27 cellular contexts compared by ENCODE assay signal in genomic region chr6:97014595-97014994, GRCh38.
"Had no signal": no experiment of that assay in that cellular context is flagged by ENCODE, and none has a peak within 500 bp of the region (broad histone marks: within the 10 kb centered on the region; RNA-seq: fewer than 3 reads in every experiment).

No MANE protein-coding gene starts in this region.

- H3K4me3 ChIP-seq: neural progenitor cell, ovary, psoas muscle, right lobe of liver, sigmoid colon, smooth muscle cell, spleen, testis, tibial artery, transverse colon, upper lobe of right lung, uterus had no signal

- H3K79me2 ChIP-seq: parathyroid adenoma had no signal

- DNase-seq: naive thymus-derived CD4-positive, alpha-beta T cell; natural killer cell; occipital lobe; ovary; posterior cingulate gyrus; psoas muscle; right cardiac atrium; right lobe of liver; sigmoid colon; spleen; stimulated activated CD4-positive, alpha-beta T cell treated with anti-CD3 and anti-CD28 coated beads, Interleukin-12 subunit alpha, Interleukin-12 subunit beta, amount 100 ng/mL, for 4 hours; stimulated activated CD4-positive, alpha-beta T cell treated with anti-CD3 and anti-CD28 coated beads, Interleukin-1b, Interleukin-23, amount 100 ng/mL, for 48 hours; stimulated activated CD4-positive, alpha-beta T cell treated with anti-CD3 and anti-CD28 coated beads, Interleukin-4, amount 100 ng/mL, for 1 hour; stimulated activated CD4-positive, alpha-beta T cell treated with anti-CD3 and anti-CD28 coated beads, Interleukin-4, amount 100 ng/mL, for 4 hours; stimulated activated CD8-positive, alpha-beta memory T cell treated with anti-CD3 and anti-CD28 coated beads, Interleukin-4, amount 100 ng/mL, for 48 hours; stimulated activated naive CD4-positive, alpha-beta T cell; stimulated activated naive CD8-positive, alpha-beta T cell treated with anti-CD3 and anti-CD28 coated beads, Interleukin-15, amount 100 ng/mL, for 72 hours; stimulated activated naive CD8-positive, alpha-beta T cell treated with anti-CD3 and anti-CD28 coated beads, Interleukin-15, Interleukin-2, amounts not matched to agents 100 U/mL and 50 U/mL, for 24 hours; testis; tibial artery; transverse colon; upper lobe of right lung; uterus had no signal

- H3K4me1 ChIP-seq: neural progenitor cell, psoas muscle, right lobe of liver, sigmoid colon, spleen, testis, tibial artery, transverse colon, upper lobe of right lung, uterus had no signal

- H3K36me3 ChIP-seq: neural progenitor cell, ovary, right lobe of liver, sigmoid colon, spleen, tibial artery, transverse colon, upper lobe of right lung, uterus had no signal

- H3K27ac ChIP-seq: neural progenitor cell, ovary, parathyroid adenoma, psoas muscle, right lobe of liver, sigmoid colon, spleen, testis, tibial artery, transverse colon, upper lobe of right lung, uterus had no signal

- ATAC-seq: naive thymus-derived CD4-positive, alpha-beta T cell; natural killer cell; psoas muscle; right cardiac atrium; stimulated activated memory B cell treated with anti-CD40 and anti-IgM and Interleukin-4, amounts not matched to agents 10 μg/mL and 1 μg/mL and 100 μg/mL, for 72 hours; stimulated activated naive CD8-positive, alpha-beta T cell treated with anti-CD3 and anti-CD28 coated beads, Interleukin-15, amount 100 ng/mL, for 72 hours; stimulated activated naive CD8-positive, alpha-beta T cell treated with anti-CD3 and anti-CD28 coated beads, Interleukin-15, Interleukin-2, amounts not matched to agents 100 U/mL and 50 U/mL, for 24 hours; upper lobe of right lung had no signal

- H3K4me2 ChIP-seq: neural progenitor cell, smooth muscle cell had no signal

- H3K9ac ChIP-seq: neural progenitor cell, parathyroid adenoma had no signal

- H3K27me3 ChIP-seq: neural progenitor cell, ovary, right lobe of liver, sigmoid colon, spleen, testis, tibial artery, transverse colon, upper lobe of right lung, uterus had no signal
